Comparison of ENCODE assay signal across 22 cellular contexts in genomic region chr18:25422230-25422629, GRCh38.
"Had no signal": no experiment of that assay in that cellular context is flagged by ENCODE, and none has a peak within 500 bp of the region (broad histone marks: within the 10 kb centered on the region; RNA-seq: fewer than 3 reads in every experiment).

No MANE protein-coding gene starts in this region.

- H3K27ac ChIP-seq: coronary artery, esophagus squamous epithelium, gastrocnemius medialis, lower lobe of right lung, neutrophil, pancreas, right lobe of liver, spleen, testis, tibial artery had no signal

- H3K9me3 ChIP-seq: esophagus squamous epithelium, gastrocnemius medialis, lower lobe of right lung, mucosa of descending colon, neutrophil, pancreas, right lobe of liver, testis had no signal

- H3K4me1 ChIP-seq: esophagus squamous epithelium, gastrocnemius medialis, lower lobe of right lung, pancreas, right lobe of liver, spleen, testis, tibial artery had no signal

- H3K36me3 ChIP-seq: esophagus squamous epithelium, gastrocnemius medialis, lower lobe of right lung, neutrophil, pancreas, right lobe of liver, spleen, tibial artery had no signal

- H3K27me3 ChIP-seq: esophagus squamous epithelium, gastrocnemius medialis, neutrophil, pancreas, right lobe of liver, testis had no signal

- H3K4me3 ChIP-seq: coronary artery, esophagus squamous epithelium, gastrocnemius medialis, lower lobe of right lung, mucosa of descending colon, pancreas, right lobe of liver, spleen, testis, tibial artery had no signal

- ATAC-seq: effector memory CD8-positive, alpha-beta T cell; gastrocnemius medialis; left ventricle myocardium superior; lower lobe of right lung; mucosa of descending colon; natural killer cell treated with Interleukin-12 subunit alpha and Interleukin-12 subunit beta and Interleukin-15 and Interleukin-18, amount 100 ng/mL, for 72 hours; pancreas; right lobe of liver; stimulated activated memory B cell treated with anti-CD40 and anti-IgM and Interleukin-4, amounts not matched to agents 10 μg/mL and 1 μg/mL and 100 μg/mL, for 72 hours; stimulated activated naive CD8-positive, alpha-beta T cell treated with anti-CD3 and anti-CD28 coated beads, Interleukin-15, Interleukin-2, amounts not matched to agents 100 U/mL and 50 U/mL, for 24 hours had no signal

- DNase-seq: dermis blood vessel endothelial cell; effector memory CD8-positive, alpha-beta T cell; erythroblast; esophagus squamous epithelium; gastrocnemius medialis; head of caudate nucleus; left ventricle myocardium superior; lower lobe of right lung; mucosa of descending colon; naive B cell; pancreas; right lobe of liver; spleen; stimulated activated CD4-positive, alpha-beta T cell treated with anti-CD3 and anti-CD28 coated beads, Interleukin-4, amount 100 ng/mL, for 4 hours; stimulated activated naive CD8-positive, alpha-beta T cell treated with anti-CD3 and anti-CD28 coated beads, Interleukin-15, Interleukin-2, amounts not matched to agents 100 U/mL and 50 U/mL, for 24 hours; substantia nigra; testis; tibial artery had no signal
